In the genomic region with DNA sequence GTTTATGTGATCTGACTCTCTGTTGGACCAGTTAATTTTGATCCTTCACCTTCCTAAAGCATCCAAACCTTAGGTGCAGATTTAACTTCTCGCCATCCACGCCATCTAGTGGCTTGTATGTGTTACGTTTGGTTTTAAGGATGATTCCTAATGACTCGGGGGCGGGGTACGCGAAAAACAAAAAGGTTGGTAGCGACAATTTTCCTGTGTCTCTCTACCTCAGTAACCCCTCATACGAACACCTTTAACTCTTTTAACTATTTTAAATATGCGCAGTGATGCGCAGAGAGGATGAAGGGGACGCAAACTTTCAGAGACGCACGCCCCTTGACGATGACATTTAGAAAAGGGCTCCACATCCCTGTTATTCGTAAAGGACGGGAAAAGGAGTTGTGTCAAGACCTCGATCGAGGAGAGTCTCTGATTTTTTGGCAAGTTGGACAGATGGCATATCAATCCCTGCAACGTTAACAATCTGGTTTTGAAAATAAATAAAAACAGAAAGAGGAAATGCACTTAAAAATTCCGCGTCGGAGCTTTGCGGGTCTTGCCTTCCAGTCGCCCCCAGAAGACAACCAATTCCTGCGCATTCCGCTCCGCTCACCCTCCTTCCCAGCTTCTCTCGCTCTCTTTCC, we compare ENCODE assay signal across 8 cellular contexts. TPM values are rescaled to one million over a fixed set of nuclear protein-coding genes. Genes with fewer than 3 reads are reported as not detected.
DNase-seq lines count a peak whose midpoint lies in the region; ATAC-seq, FAIRE-seq and TF ChIP-seq lines count a peak whose summit lies in the region.

No MANE protein-coding gene starts in this region.

- H3K4me3 Mint-ChIP-seq in progenitor cell of endocrine pancreas (ENCODE audit: low read depth), result peak overlapping the region; percentile 93
- H3K4me3 Mint-ChIP-seq in activated naive CD4-positive, alpha-beta T cell treated with anti-CD3 and anti-CD28 coated beads for 36 hours, result no peak overlapping the region

- H3K27ac ChIP-seq in WERI-Rb-1, result no peak overlapping the region

- H3K36me3 ChIP-seq in WERI-Rb-1, result no peaks in the 10 kb centered on the region

- peak; percentile 34 for ATAC-seq in HG02981 (IDR thresholded peaks at IDR 0.05; ENCODE audit: unreplicated experiment)

- peak overlapping the region; percentile 95 for H3K27ac Mint-ChIP-seq in progenitor cell of endocrine pancreas
- H3K27ac Mint-ChIP-seq in activated naive CD4-positive, alpha-beta T cell treated with anti-CD3 and anti-CD28 coated beads for 36 hours, result no peak overlapping the region

- H3K4me3 ChIP-seq in WERI-Rb-1 (ENCODE audit: low read depth, low read length), result peak overlapping the region; percentile 70

- peaks cover 20% of the 10 kb centered on the region for H3K27me3 Mint-ChIP-seq in progenitor cell of endocrine pancreas
- H3K27me3 Mint-ChIP-seq in activated naive CD4-positive, alpha-beta T cell treated with anti-CD3 and anti-CD28 coated beads for 36 hours (ENCODE audit: low read depth), result peaks cover 40% of the 10 kb centered on the region

- H3K27me3 ChIP-seq in WERI-Rb-1 (ENCODE audit: insufficient read depth, low read depth, severe bottlenecking), result no peaks in the 10 kb centered on the region

- peak; percentile 66 for DNase-seq in AG20443 (ENCODE audit: low spot score)
- DNase-seq in GM18507 (ENCODE audit: extremely low spot score, insufficient read length, low read depth), result peak; percentile 29
- DNase-seq in NCI-H1930 (lab: John Stamatoyannopoulos, UW), result peak; percentile 46 to 70
- DNase-seq in WERI-Rb-1, result peak; percentile 30
- DNase-seq in glomerular visceral epithelial cell (ENCODE audit: extremely low spot score), result peak; percentile 46
- no peak for DNase-seq in progenitor cell of endocrine pancreas (ENCODE audit: low spot score, unreplicated experiment)
- DNase-seq in activated naive CD4-positive, alpha-beta T cell treated with anti-CD3 and anti-CD28 coated beads for 36 hours, result no peak

- no peaks in the 10 kb centered on the region for H3K9me3 Mint-ChIP-seq in progenitor cell of endocrine pancreas (ENCODE audit: low read depth)
- H3K9me3 Mint-ChIP-seq in activated naive CD4-positive, alpha-beta T cell treated with anti-CD3 and anti-CD28 coated beads for 36 hours, result peaks cover 6% of the 10 kb centered on the region

- CTCF ChIA-PET in activated naive CD4-positive, alpha-beta T cell treated with anti-CD3 and anti-CD28 coated beads for 36 hours (lab: Charles Lee), result interaction anchor here (0.6 kb wide), 1 partner anchor 55 kb away, joined by 3 read pairs; no protein-coding TSS in a partner anchor

- intact Hi-C loops in activated naive CD4-positive, alpha-beta T cell treated with anti-CD3 and anti-CD28 coated beads for 36 hours (cut with micrococcal nuclease), result loop anchor here (5.0 kb wide), 1 partner anchor 335 kb away; no protein-coding TSS in a partner anchor

- FAIRE-seq in GM18507 (lab: Jason Lieb, UNC), result peak; percentile 98

- TF ChIP-seq CTCF in WERI-Rb-1 (IDR thresholded peaks at IDR 0.05; ENCODE audit: low read depth, low read length), result peak; percentile 70
- TF ChIP-seq CTCF in progenitor cell of endocrine pancreas (IDR thresholded peaks at IDR 0.05; ENCODE audit: unreplicated experiment), result peak; percentile 78

- peaks cover 10% of the 10 kb centered on the region for H3K36me3 Mint-ChIP-seq in progenitor cell of endocrine pancreas (ENCODE audit: insufficient read depth)
- H3K36me3 Mint-ChIP-seq in activated naive CD4-positive, alpha-beta T cell treated with anti-CD3 and anti-CD28 coated beads for 36 hours (ENCODE audit: low read depth), result no peaks in the 10 kb centered on the region

- no peaks in the 10 kb centered on the region for H3K9me3 ChIP-seq in WERI-Rb-1 (ENCODE audit: severe bottlenecking)

- peaks cover 12% of the 10 kb centered on the region for H3K4me1 Mint-ChIP-seq in progenitor cell of endocrine pancreas (ENCODE audit: low read depth)
- H3K4me1 Mint-ChIP-seq in activated naive CD4-positive, alpha-beta T cell treated with anti-CD3 and anti-CD28 coated beads for 36 hours (ENCODE audit: low read depth), result peaks cover 10% of the 10 kb centered on the region

RNA-seq across cellular contexts. Expression of a gene that starts 0.6 kb away (rescaled TPM):
- 12.7 and 13.7 TPM in 2 replicates for total RNA-seq in progenitor cell of endocrine pancreas
- not detected for total RNA-seq in activated naive CD4-positive, alpha-beta T cell treated with anti-CD3 and anti-CD28 coated beads for 36 hours

Comparison
In these comparisons a context has a peak if more than half of its experiments do, and no peak if none do; other contexts are left out.
1. DNase-seq: peak in AG20443 (single experiment), GM18507 (single experiment), NCI-H1930 (2 of 2), WERI-Rb-1 (single experiment) and glomerular visceral epithelial cell (single experiment); none in progenitor cell of endocrine pancreas (single experiment) and activated naive CD4-positive, alpha-beta T cell treated with anti-CD3 and anti-CD28 coated beads for 36 hours (single experiment).
2. RNA of a gene that starts 0.6 kb away (total RNA-seq): 12.7 to 13.7 TPM in progenitor cell of endocrine pancreas; not detected in activated naive CD4-positive, alpha-beta T cell treated with anti-CD3 and anti-CD28 coated beads for 36 hours; every median in the first group is over 10 times any median in the second.